1 cellular context compared by ENCODE assay signal in genomic region chr1:241992734-241993133, GRCh38.
TF ChIP-seq lines count a peak whose summit lies in the region.

No MANE protein-coding gene starts in this region.

TF ChIP-seq in HCT116, 20 proteins besides CTCF, POLR2A, EP300 and RAD21 (continued from another document):
- TF ChIP-seq SRF (IDR thresholded peaks at IDR 0.05; ENCODE audit: low read depth) (no peak), REST (IDR thresholded peaks at IDR 0.05; ENCODE audit: low read depth) (no peak), YY1 (IDR thresholded peaks at IDR 0.05; ENCODE audit: extremely low read depth, insufficient replicate concordance, low read depth, low read length) (no peak), CBX3 (IDR thresholded peaks at IDR 0.05; ENCODE audit: low read depth) (no peak), SP1 (IDR thresholded peaks at IDR 0.05; ENCODE audit: low read depth) (no peak), EZH2phosphoT487 (IDR thresholded peaks at IDR 0.05; ENCODE audit: borderline replicate concordance) (no peak), ZBTB33 (IDR thresholded peaks at IDR 0.05; ENCODE audit: extremely low read depth, insufficient replicate concordance, low read length) (no peak), CEBPB (IDR thresholded peaks at IDR 0.05; ENCODE audit: low read depth) (no peak), ELF1 (IDR thresholded peaks at IDR 0.05; ENCODE audit: borderline replicate concordance, low read depth) (no peak)
